ENCODE assay signal across 8 cellular contexts in the genomic region with DNA sequence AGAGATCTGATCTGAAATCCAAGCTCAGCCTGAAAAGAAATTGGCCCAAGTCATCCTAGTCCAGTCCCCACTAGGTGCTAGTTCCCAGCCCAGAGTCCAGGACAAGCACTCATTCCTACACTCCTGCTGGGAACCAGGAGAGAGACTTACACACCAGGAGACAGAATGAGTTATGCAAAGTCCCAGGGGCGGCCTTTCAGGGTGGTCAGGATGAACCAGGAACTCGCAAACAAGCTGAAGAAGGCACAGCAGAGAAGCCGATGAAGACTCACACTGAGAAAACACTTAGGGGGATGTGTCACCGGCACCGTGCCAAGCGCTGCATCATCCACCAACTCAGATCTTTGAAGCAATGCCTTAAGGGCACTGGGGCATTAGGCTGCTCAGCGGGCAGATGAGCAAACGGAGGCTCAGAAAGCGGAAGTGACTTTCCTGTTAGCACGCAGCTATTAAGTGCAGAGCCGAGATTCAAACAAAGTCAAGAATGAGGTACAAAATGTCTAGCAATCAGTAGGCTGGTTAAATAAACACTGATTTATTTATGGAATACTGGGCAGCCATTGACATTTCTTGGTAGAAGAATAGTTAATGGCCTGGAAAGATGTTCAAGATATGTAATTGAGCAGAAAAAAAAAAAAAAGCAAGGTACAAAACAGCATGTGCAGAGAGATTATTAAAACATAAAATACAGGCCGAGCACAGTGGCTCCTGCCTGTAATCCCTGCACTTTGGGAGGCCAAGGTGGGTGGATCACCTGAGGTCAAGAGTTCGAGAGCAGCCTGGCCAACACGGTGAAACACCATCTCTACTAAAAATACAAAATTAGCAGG.
DNase-seq lines count a peak whose midpoint lies in the region; TF ChIP-seq lines count a peak whose summit lies in the region.

No MANE protein-coding gene starts in this region.

- peak overlapping the region; percentile 98 for H3K27ac Mint-ChIP-seq in HFFc6
- peak overlapping the region; percentile 70 for H3K27ac Mint-ChIP-seq in activated CD4-positive, alpha-beta memory T cell treated with anti-CD3 and anti-CD28 coated beads for 36 hours

- TF ChIP-seq CTCF in GM12864 (IDR thresholded peaks at IDR 0.05; ENCODE audit: low read depth, low read length, missing control alignments) (no peak), HFFc6 (IDR thresholded peaks at IDR 0.05) (no peak), testis (IDR thresholded peaks at IDR 0.05) (no peak)

- 61 to 76% methylated on average over 14 of the region's 14 CpGs for WGBS in testis, 2 donors

- no peaks in the 10 kb centered on the region for H3K9me3 Mint-ChIP-seq in HFFc6
- H3K9me3 Mint-ChIP-seq in activated CD4-positive, alpha-beta memory T cell treated with anti-CD3 and anti-CD28 coated beads for 36 hours = no peaks in the 10 kb centered on the region

- peaks cover 2% of the 10 kb centered on the region; the same call in 1 of the 2 replicates for H3K27me3 Mint-ChIP-seq in HFFc6 (ENCODE audit: insufficient read depth)
- no peaks in the 10 kb centered on the region for H3K27me3 Mint-ChIP-seq in activated CD4-positive, alpha-beta memory T cell treated with anti-CD3 and anti-CD28 coated beads for 36 hours

- peaks cover 54% of the 10 kb centered on the region for H3K4me1 Mint-ChIP-seq in HFFc6 (ENCODE audit: low read depth)
- peaks cover 28% of the 10 kb centered on the region for H3K4me1 Mint-ChIP-seq in activated CD4-positive, alpha-beta memory T cell treated with anti-CD3 and anti-CD28 coated beads for 36 hours (ENCODE audit: low read depth)

- POLR2A ChIA-PET in activated CD4-positive, alpha-beta memory T cell treated with anti-CD3 and anti-CD28 coated beads for 36 hours (lab: Charles Lee) = interaction anchor here (0.6 kb wide), 1 partner anchor 174 kb away, joined by 4 read pairs; no protein-coding TSS in a partner anchor

- H3K4me3 ChIP-seq in GM12864 (ENCODE audit: low read depth, low read length) (no peak overlapping the region), testis (no peak overlapping the region)

- peaks cover 8% of the 10 kb centered on the region; the same call in 1 of the 2 replicates for H3K36me3 Mint-ChIP-seq in HFFc6 (ENCODE audit: low read depth)
- H3K36me3 Mint-ChIP-seq in activated CD4-positive, alpha-beta memory T cell treated with anti-CD3 and anti-CD28 coated beads for 36 hours = no peaks in the 10 kb centered on the region

- TF ChIP-seq POLR2A in testis (IDR thresholded peaks at IDR 0.05) = no peak

- no peaks in the 10 kb centered on the region for H3K9me3 ChIP-seq in testis

- peaks cover 22% of the 10 kb centered on the region for H3K4me1 ChIP-seq in testis

- H3K27me3 ChIP-seq in testis = no peaks in the 10 kb centered on the region

- CTCF ChIA-PET in activated CD4-positive, alpha-beta memory T cell treated with anti-CD3 and anti-CD28 coated beads for 36 hours (lab: Charles Lee) = interaction anchor here (0.6 to 3.2 kb wide), 8 partner anchors 9 to 191 kb away, joined by 3 to 30 read pairs (median 9); no protein-coding TSS in a partner anchor

- no peaks in the 10 kb centered on the region for H3K36me3 ChIP-seq in testis (ENCODE audit: low read depth, missing control alignments)

- intact Hi-C loops in activated CD4-positive, alpha-beta memory T cell treated with anti-CD3 and anti-CD28 coated beads for 36 hours (cut with micrococcal nuclease) = loop anchor here (2.0 to 5.0 kb wide), 2 partner anchors 52 to 93 kb away; partner anchors contain the start of gene ANGEL1
- intact Hi-C loops in testis (cut with DNase I; ENCODE audit: low total_unique reads) = no loop called here

- no peak overlapping the region for H3K27ac ChIP-seq in testis

- H3K4me3 Mint-ChIP-seq in HFFc6 = peak overlapping the region; percentile 81
- H3K4me3 Mint-ChIP-seq in activated CD4-positive, alpha-beta memory T cell treated with anti-CD3 and anti-CD28 coated beads for 36 hours = peak overlapping the region; percentile 14

- DNase-seq in GM12864 (ENCODE audit: low read depth) (peak; percentile 72), HFFc6 (peak; percentile 99), NCI-H2171 (lab: John Stamatoyannopoulos, UW) (peak; percentile 74), epidermal melanocyte (ENCODE audit: insufficient read length, low spot score) (peak; percentile 94), non-pigmented ciliary epithelial cell (ENCODE audit: low read depth) (peak; percentile 80), testis (peak; percentile 34), NCI-H524 treated with DMSO at 0.1 percent for 48 hours (lab: John Stamatoyannopoulos, UW) (no peak)
- DNase-seq in activated CD4-positive, alpha-beta memory T cell treated with anti-CD3 and anti-CD28 coated beads for 36 hours = peak; percentile 93
